ENCODE assay signal across 16 cellular contexts in genomic region chr4:66640216-66640615, GRCh38.
"Had no signal": no experiment of that assay in that cellular context is flagged by ENCODE, and none has a peak within 500 bp of the region (broad histone marks: within the 10 kb centered on the region; RNA-seq: fewer than 3 reads in every experiment).

No MANE protein-coding gene starts in this region.

- H3K9me3 ChIP-seq: ascending aorta, breast epithelium, esophagus muscularis mucosa, spleen, thoracic aorta, upper lobe of left lung had no signal

- H3K27me3 ChIP-seq: ascending aorta, breast epithelium, esophagus muscularis mucosa, spleen, upper lobe of left lung had no signal

- H3K36me3 ChIP-seq: ascending aorta, breast epithelium, esophagus muscularis mucosa, spleen, thoracic aorta, upper lobe of left lung had no signal

- H3K27ac ChIP-seq: ascending aorta, breast epithelium, esophagus muscularis mucosa, spleen, thoracic aorta, upper lobe of left lung had no signal

- DNase-seq: activated CD4-positive, alpha-beta T cell treated with anti-CD3 and anti-CD28 coated beads, Interleukin-2, amount 50 U/mL, for 4 hours; activated gamma-delta T cell; cerebellar nuclear complex; cortex of kidney; immature natural killer cell; left ventricle myocardium superior; naive thymus-derived CD4-positive, alpha-beta T cell; retina; spleen; stimulated activated CD4-positive, alpha-beta T cell treated with anti-CD3 and anti-CD28 coated beads, Interleukin-4, amount 100 ng/mL, for 4 hours; upper lobe of left lung had no signal

- ATAC-seq: left ventricle myocardium superior; naive thymus-derived CD4-positive, alpha-beta T cell; stimulated activated memory B cell treated with anti-CD40 and anti-IgM and Interleukin-4, amounts not matched to agents 10 μg/mL and 1 μg/mL and 100 μg/mL, for 72 hours had no signal

- H3K4me3 ChIP-seq: ascending aorta, breast epithelium, esophagus muscularis mucosa, spleen, thoracic aorta, upper lobe of left lung had no signal

- H3K4me1 ChIP-seq: ascending aorta, breast epithelium, esophagus muscularis mucosa, spleen, upper lobe of left lung had no signal
